In genomic region chr6:41427642-41428401, GRCh38 we compare ENCODE assay signal across 8 cellular contexts.
DNase-seq lines count a peak whose midpoint lies in the region; ATAC-seq and TF ChIP-seq lines count a peak whose summit lies in the region.

No MANE protein-coding gene starts in this region.

- H2BK12ac ChIP-seq in H9 (ENCODE audit: insufficient read length, low read depth, low read length) = no peak overlapping the region

- H3K79me2 ChIP-seq in H9 (ENCODE audit: insufficient read depth, low read length) = no peaks in the 10 kb centered on the region

- no CpG with 5 or more reads among the region's 78 CpGs for WGBS in H9 (ENCODE audit: extremely low coverage, insufficient read length, low lambda C conversion rate)

- H3K27ac ChIP-seq in H9 (ENCODE audit: insufficient read length, low read depth, low read length) (no peak overlapping the region), uterus (peak overlapping the region; percentile 64 to 90)

- no peak overlapping the region for H2BK5ac ChIP-seq in H9 (ENCODE audit: insufficient read length, low read length)

- H3K18ac ChIP-seq in H9 (ENCODE audit: insufficient read length, low read depth, low read length) = no peak overlapping the region

- H3K4me1 ChIP-seq in H9 (ENCODE audit: insufficient read depth, low read length) (peaks cover 4% of the 10 kb centered on the region; the same call in 1 of the 2 replicates), uterus (peaks cover 0 to 5% of the 10 kb centered on the region in 2 donors)

- no peak overlapping the region for H4K91ac ChIP-seq in H9 (ENCODE audit: insufficient read length, low read depth, low read length)

- H3K36me3 ChIP-seq in uterus = no peaks in the 10 kb centered on the region

- H2BK20ac ChIP-seq in H9 (ENCODE audit: low read depth, low read length, poor library complexity, severe bottlenecking) = no peak overlapping the region

- H3K4me1 Mint-ChIP-seq in H9 (peaks cover 24 to 38% of the 10 kb centered on the region in 2 experiments), T-cell (peaks cover 10 to 15% (median 15%) of the 10 kb centered on the region in 3 donors), natural killer cell (peaks cover 7 to 14% of the 10 kb centered on the region in 2 donors)

- H4K8ac ChIP-seq in H9 (replicated peaks; ENCODE audit: insufficient read length, low read depth, low read length) = no peak overlapping the region

- H3K14ac ChIP-seq in H9 (ENCODE audit: insufficient read depth, low read length) = no peak overlapping the region

- H3K4ac ChIP-seq in H9 (ENCODE audit: low read depth, low read length) = no peak overlapping the region

- intact Hi-C loops in natural killer cell (cut with micrococcal nuclease) = no loop called here
- intact Hi-C loops in uterus (cut with DNase I; ENCODE audit: low total_unique reads) = no loop called here

- DNase-seq in Ammon's horn (ENCODE audit: low spot score) (peak; percentile 44), H9 (peak; percentile 82), T-cell (peak in 1 of 34 experiments; percentile 5), natural killer cell (no peak), uterus (peak; percentile 54 to 69), A172 (ENCODE audit: low spot score) (no peak)

- no peak overlapping the region for H2BK15ac ChIP-seq in H9 (ENCODE audit: low read depth, low read length)

- H3K4me3 ChIP-seq in uterus = peak overlapping the region; percentile 23 to 38

- H3K9ac ChIP-seq in H9 (ENCODE audit: extremely low read depth, insufficient read length, low read length) = no peak overlapping the region

- ATAC-seq in T-cell (replicated peaks in 1 of 4) (peak; percentile 51 to 63 (median 55)), esophagus mucosa (peak; percentile 64), natural killer cell (peak in 2 of 3 donors; percentile 41 to 59), GM21381 (IDR thresholded peaks at IDR 0.05; ENCODE audit: unreplicated experiment) (no peak)

- POLR2A ChIA-PET in T-cell (lab: Charles Lee) = no interaction called here

- H3K79me1 ChIP-seq in H9 (ENCODE audit: insufficient read depth, low read depth, low read length, poor library complexity, severe bottlenecking) = no peaks in the 10 kb centered on the region

- no peak overlapping the region for H3K56ac ChIP-seq in H9 (ENCODE audit: insufficient read length, low read depth, low read length)

- TF ChIP-seq CTCF in H9 (conservative IDR thresholded peaks at IDR 0.05) = no peak
- TF ChIP-seq CTCF in natural killer cell (IDR thresholded peaks at IDR 0.05) = no peak
- peak in 3 of 4 experiments; percentile 7 to 40 (median 37) for TF ChIP-seq CTCF in uterus (IDR thresholded peaks at IDR 0.05)

- H3K27me3 ChIP-seq in H9 (ENCODE audit: insufficient read depth, low read length) = peaks cover 36% of the 10 kb centered on the region; the same call in 1 of the 2 replicates
- H3K27me3 ChIP-seq in uterus = no peaks in the 10 kb centered on the region

- H4K20me1 ChIP-seq in H9 (ENCODE audit: control insufficient read depth, insufficient read depth, insufficient read length) = no peaks in the 10 kb centered on the region

- CTCF ChIA-PET in T-cell (lab: Charles Lee) = interaction anchor here in 1 of 2 donors (0.6 kb wide), 1 partner anchor 253 kb away, joined by 3 read pairs; no protein-coding TSS in a partner anchor

- H3K27ac Mint-ChIP-seq in H9 = no peak overlapping the region
- no peak overlapping the region for H3K27ac Mint-ChIP-seq in T-cell
- no peak overlapping the region for H3K27ac Mint-ChIP-seq in natural killer cell

- H3K36me3 Mint-ChIP-seq in H9 (ENCODE audit: insufficient read depth in 1 of 3, low read depth in 3 of 3) (no peaks in the 10 kb centered on the region), T-cell (no peaks in the 10 kb centered on the region), natural killer cell (no peaks in the 10 kb centered on the region)

- no peak overlapping the region for H2AK5ac ChIP-seq in H9 (ENCODE audit: insufficient read length, low read length)

- no peak overlapping the region for H3K23ac ChIP-seq in H9 (ENCODE audit: insufficient read length, low read depth, low read length)

- H3K9me3 Mint-ChIP-seq in H9 (no peaks in the 10 kb centered on the region; a peak in 1 of 5 replicates), T-cell (no peaks in the 10 kb centered on the region), natural killer cell (no peaks in the 10 kb centered on the region)

- TF ChIP-seq POLR2A in uterus (IDR thresholded peaks at IDR 0.05) = peak in 1 of 2 donors; percentile 21

- H3K23me2 ChIP-seq in H9 (ENCODE audit: insufficient read length, low read depth, low read length, poor library complexity, severe bottlenecking) = peaks cover 11% of the 10 kb centered on the region

- H3K4me2 ChIP-seq in H9 (ENCODE audit: insufficient read depth, insufficient read length, low read length) = peak overlapping the region; percentile 83

- H3K9me3 ChIP-seq in H9 (ENCODE audit: control insufficient read depth, low read depth, low read length) = no peaks in the 10 kb centered on the region
- no peaks in the 10 kb centered on the region for H3K9me3 ChIP-seq in uterus

- H2BK120ac ChIP-seq in H9 (ENCODE audit: low read depth, low read length, poor library complexity, severe bottlenecking) = no peak overlapping the region

- H2AFZ ChIP-seq in H9 (ENCODE audit: low read length) = no peak overlapping the region

- H3K4me3 Mint-ChIP-seq in H9 = peak overlapping the region; percentile 48 to 80
- H3K4me3 Mint-ChIP-seq in T-cell = peak overlapping the region in 1 of 3 donors; percentile 69
- no peak overlapping the region for H3K4me3 Mint-ChIP-seq in natural killer cell

- no peak overlapping the region for H3T11ph ChIP-seq in H9 (ENCODE audit: low read length)

- H3K27me3 Mint-ChIP-seq in H9 (ENCODE audit: low read depth) (peaks cover 45% of the 10 kb centered on the region), T-cell (peaks cover 21 to 33% of the 10 kb centered on the region in 2 donors), natural killer cell (ENCODE audit: low read depth in 2 of 2) (peaks cover 35 to 39% of the 10 kb centered on the region in 2 donors)

- no peak overlapping the region for H4K5ac ChIP-seq in H9 (ENCODE audit: insufficient read length, low read depth, low read length)

Comparison
In these comparisons a context has a peak if more than half of its experiments do, and no peak if none do; other contexts are left out.
1. DNase-seq: peak in Ammon's horn (single experiment), H9 (single experiment) and uterus (2 of 2); none in natural killer cell (single experiment) and A172 (single experiment).
2. CTCF ChIP-seq: peak in uterus (3 of 4); none in H9 (single experiment) and natural killer cell (single experiment).